ENCODE assay signal across 21 cellular contexts in genomic region chr5:42621662-42622061, GRCh38.
DNase-seq lines count a peak whose midpoint lies in the region; ATAC-seq and TF ChIP-seq lines count a peak whose summit lies in the region.
"Had no signal": no experiment of that assay in that cellular context is flagged by ENCODE, and none has a peak within 500 bp of the region (broad histone marks: within the 10 kb centered on the region; RNA-seq: fewer than 3 reads in every experiment).

No MANE protein-coding gene starts in this region.

- no peak overlapping the region for H3K27ac Mint-ChIP-seq in osteocyte (ENCODE audit: unreplicated experiment)
- H3K27ac Mint-ChIP-seq: activated naive CD4-positive, alpha-beta T cell treated with anti-CD3 and anti-CD28 coated beads, Interleukin-2, amount 10 ng/mL, durations not matched to agents 7 days and 5 days; effector memory CD8-positive, alpha-beta T cell had no signal

- 6 to 12% (median 6%) methylated on average over 1 of the region's 1 CpG for WGBS in psoas muscle, 3 donors

- no peak for DNase-seq in Peyer's patch
- peak; percentile 10 for DNase-seq in iris pigment epithelial cell (ENCODE audit: low read depth)
- DNase-seq in psoas muscle: no peak
- no peak for DNase-seq in osteocyte (ENCODE audit: extremely low spot score, unreplicated experiment)
- no peak for DNase-seq in activated CD4-positive, CD25-positive, alpha-beta regulatory T cell (lab: John Stamatoyannopoulos, UW)
- DNase-seq in HK-2 (ENCODE audit: unreplicated experiment): no peak
- DNase-seq: activated naive CD4-positive, alpha-beta T cell treated with anti-CD3 and anti-CD28 coated beads, Interleukin-2, amount 10 ng/mL, durations not matched to agents 7 days and 5 days; activated T-cell treated with anti-CD3 and anti-CD28 coated beads for 4 hours; effector memory CD8-positive, alpha-beta T cell; HCEC 1CT; hypothalamus; NCI-H1436 treated with DMSO at 0.1 percent for 48 hours; NCI-H2171 treated with DMSO at 0.1 percent for 48 hours; stimulated activated CD4-positive, alpha-beta T cell treated with anti-CD3 and anti-CD28 coated beads, Interleukin-4, amount 100 ng/mL, for 24 hours; SW 1271 had no signal

- H3K27ac ChIP-seq in Peyer's patch (peak overlapping the region; percentile 33 to 73 (median 52)), psoas muscle (peak overlapping the region; percentile 61)
- H3K27ac ChIP-seq: ascending aorta, RWPE1, suprapubic skin had no signal

- H3K4me1 Mint-ChIP-seq in osteocyte (ENCODE audit: unreplicated experiment): no peaks in the 10 kb centered on the region
- H3K4me1 Mint-ChIP-seq: activated naive CD4-positive, alpha-beta T cell treated with anti-CD3 and anti-CD28 coated beads, Interleukin-2, amount 10 ng/mL, durations not matched to agents 7 days and 5 days had no signal

- H3K36me3 ChIP-seq in Peyer's patch (no peaks in the 10 kb centered on the region), psoas muscle (ENCODE audit: insufficient read depth in 1 of 2, low read depth in 1 of 2) (no peaks in the 10 kb centered on the region)
- H3K36me3 ChIP-seq: ascending aorta, suprapubic skin had no signal

- intact Hi-C loops in psoas muscle (cut with DNase I): loop anchor here in 1 of 2 donors (10.0 kb wide), 1 partner anchor 53 kb away; no protein-coding TSS in a partner anchor

- ATAC-seq in GM19351 (IDR thresholded peaks at IDR 0.05; ENCODE audit: unreplicated experiment): peak; percentile 35
- no peak for ATAC-seq in psoas muscle
- ATAC-seq in GM18519 (IDR thresholded peaks at IDR 0.05; ENCODE audit: low FRiP score, unreplicated experiment): no peak
- ATAC-seq: effector memory CD8-positive, alpha-beta T cell had no signal

- TF ChIP-seq CTCF in Peyer's patch (IDR thresholded peaks at IDR 0.05): no peak
- TF ChIP-seq CTCF in psoas muscle (IDR thresholded peaks at IDR 0.05): no peak
- TF ChIP-seq CTCF in osteocyte (IDR thresholded peaks at IDR 0.05): no peak

- H3K9me3 Mint-ChIP-seq in osteocyte (ENCODE audit: unreplicated experiment): no peaks in the 10 kb centered on the region
- H3K9me3 Mint-ChIP-seq: activated naive CD4-positive, alpha-beta T cell treated with anti-CD3 and anti-CD28 coated beads, Interleukin-2, amount 10 ng/mL, durations not matched to agents 7 days and 5 days; effector memory CD8-positive, alpha-beta T cell had no signal

- TF ChIP-seq POLR2A in Peyer's patch (IDR thresholded peaks at IDR 0.05): no peak

- H3K4me1 ChIP-seq in Peyer's patch: peaks cover 0 to 10% (median 3%) of the 10 kb centered on the region in 4 donors
- peaks cover 48% of the 10 kb centered on the region for H3K4me1 ChIP-seq in psoas muscle

- H3K9me3 ChIP-seq in Peyer's patch: no peaks in the 10 kb centered on the region
- no peaks in the 10 kb centered on the region for H3K9me3 ChIP-seq in psoas muscle
- H3K9me3 ChIP-seq: ascending aorta, suprapubic skin had no signal

- no peaks in the 10 kb centered on the region for H3K36me3 Mint-ChIP-seq in osteocyte (ENCODE audit: unreplicated experiment)
- H3K36me3 Mint-ChIP-seq: activated naive CD4-positive, alpha-beta T cell treated with anti-CD3 and anti-CD28 coated beads, Interleukin-2, amount 10 ng/mL, durations not matched to agents 7 days and 5 days had no signal

- H3K4me3 Mint-ChIP-seq in osteocyte (ENCODE audit: unreplicated experiment): no peak overlapping the region
- H3K4me3 Mint-ChIP-seq: activated naive CD4-positive, alpha-beta T cell treated with anti-CD3 and anti-CD28 coated beads, Interleukin-2, amount 10 ng/mL, durations not matched to agents 7 days and 5 days; effector memory CD8-positive, alpha-beta T cell had no signal

- H3K27me3 ChIP-seq in Peyer's patch (no peaks in the 10 kb centered on the region), psoas muscle (ENCODE audit: insufficient read depth in 3 of 3, low read length in 2 of 3) (no peaks in the 10 kb centered on the region)
- H3K27me3 ChIP-seq: ascending aorta, suprapubic skin had no signal

- no peaks in the 10 kb centered on the region for H3K27me3 Mint-ChIP-seq in osteocyte (ENCODE audit: unreplicated experiment)
- H3K27me3 Mint-ChIP-seq: activated naive CD4-positive, alpha-beta T cell treated with anti-CD3 and anti-CD28 coated beads, Interleukin-2, amount 10 ng/mL, durations not matched to agents 7 days and 5 days had no signal

- H3K4me3 ChIP-seq in Peyer's patch (no peak overlapping the region), psoas muscle (no peak overlapping the region)
- H3K4me3 ChIP-seq: ascending aorta, skin epidermis, suprapubic skin had no signal
